In genomic region chr14:69839661-69840060, GRCh38 we compare ENCODE assay signal across 2 cellular contexts.
TF ChIP-seq lines count a peak whose summit lies in the region.

No MANE protein-coding gene starts in this region.

TF ChIP-seq in IMR-90, 13 proteins besides CTCF, POLR2A, EP300 and RAD21:
- no peak for TF ChIP-seq MAFK (IDR thresholded peaks at IDR 0.05; ENCODE audit: low read depth, low read length)
- TF ChIP-seq CEBPB (IDR thresholded peaks at IDR 0.05; ENCODE audit: low read depth, low read length), result no peak
- TF ChIP-seq FOS (IDR thresholded peaks at IDR 0.05; ENCODE audit: low read depth, low read length), result no peak
- TF ChIP-seq USF2 (IDR thresholded peaks at IDR 0.05; ENCODE audit: low read depth, low read length), result no peak
- TF ChIP-seq RFX5 (IDR thresholded peaks at IDR 0.05; ENCODE audit: low read depth, low read length), result no peak
- no peak for TF ChIP-seq RCOR1 (IDR thresholded peaks at IDR 0.05; ENCODE audit: insufficient replicate concordance, low read length)
- TF ChIP-seq BHLHE40 (IDR thresholded peaks at IDR 0.05; ENCODE audit: low read depth, low read length), result no peak
- no peak for TF ChIP-seq MXI1 (IDR thresholded peaks at IDR 0.05; ENCODE audit: borderline replicate concordance, low read depth, low read length)
- no peak for TF ChIP-seq SMC3 (IDR thresholded peaks at IDR 0.05; ENCODE audit: low read depth, low read length)
- no peak for TF ChIP-seq NFE2L2 (IDR thresholded peaks at IDR 0.05; ENCODE audit: low read depth, low read length)
- TF ChIP-seq CHD1 (IDR thresholded peaks at IDR 0.05; ENCODE audit: low read depth, low read length), result no peak
TF ChIP-seq in IMR-90: peak in this region for 0.

TF ChIP-seq in H1, 55 proteins besides CTCF, POLR2A, EP300 and RAD21:
- TF ChIP-seq RFX5 (IDR thresholded peaks at IDR 0.05; ENCODE audit: borderline replicate concordance, low read depth, low read length), result no peak
- no peak for TF ChIP-seq HDAC2 (IDR thresholded peaks at IDR 0.05; ENCODE audit: borderline replicate concordance in 1 of 2, low read depth in 2 of 2, low read length in 2 of 2)
- no peak for TF ChIP-seq RXRA (IDR thresholded peaks at IDR 0.05; ENCODE audit: insufficient read depth, low read depth, low read length)
- no peak for TF ChIP-seq E2F6 (IDR thresholded peaks at IDR 0.05)
- no peak for TF ChIP-seq PHF8 (conservative IDR thresholded peaks at IDR 0.05; ENCODE audit: low read depth, low read length)
